Comparison of ENCODE assay signal across 8 cellular contexts in genomic region chr3:167733961-167734497, GRCh38. TPM values are rescaled to one million over a fixed set of nuclear protein-coding genes. Genes with fewer than 3 reads are reported as not detected.
DNase-seq lines count a peak whose midpoint lies in the region; TF ChIP-seq lines count a peak whose summit lies in the region.

No MANE protein-coding gene starts in this region.

- in situ Hi-C loops in ACHN (cut with HindIII; ENCODE audit: low pct_ligation_motif_present, low pct_unique_long_range_greater_than_20kb, low sequenced_read_pairs) = no loop called here

- no peak for TF ChIP-seq CTCF in RWPE1 (conservative IDR thresholded peaks at IDR 0.05; ENCODE audit: low read depth)
- no peak for TF ChIP-seq CTCF in foreskin fibroblast (IDR thresholded peaks at IDR 0.05; ENCODE audit: low read depth, low read length)
- no peak for TF ChIP-seq CTCF in stomach (IDR thresholded peaks at IDR 0.05)

- no peaks in the 10 kb centered on the region for H3K27me3 ChIP-seq in stomach

- no peaks in the 10 kb centered on the region for H3K9me3 ChIP-seq in stomach

- POLR2A ChIA-PET in RWPE1 (lab: Yijun Ruan, JAX; ENCODE audit: low non-redundant PET) = no interaction called here

- no peaks in the 10 kb centered on the region for H3K36me3 ChIP-seq in stomach

- CTCF ChIA-PET in RWPE1 (lab: Yijun Ruan, JAX) = no interaction called here

- no peak for TF ChIP-seq POLR2A in stomach (IDR thresholded peaks at IDR 0.05)

- H3K27ac ChIP-seq in RWPE1 = peak overlapping the region; percentile 97
- peak overlapping the region; percentile 87 to 96 (median 94) for H3K27ac ChIP-seq in stomach

- WGBS in stomach, 5 donors = 0 to 1% (median 1%) methylated on average over 12 of the region's 12 CpGs

- TF ChIP-seq EP300 in stomach (IDR thresholded peaks at IDR 0.05) = no peak

- peaks cover 19 to 65% (median 42%) of the 10 kb centered on the region in 4 donors for H3K4me1 ChIP-seq in stomach

- intact Hi-C loops in stomach (cut with DNase I; ENCODE audit: low total_unique reads) = no loop called here

- DNase-seq in NCI-H146 (lab: John Stamatoyannopoulos, UW) (peak; percentile 47), NCI-H146 treated with DMSO at 0.1 percent for 48 hours (lab: John Stamatoyannopoulos, UW; ENCODE audit: unreplicated experiment) (no peak), RWPE1 (ENCODE audit: low spot score) (peak; percentile 4), foreskin fibroblast (peak in 1 of 2 donors; percentile 14), stomach (no peak), ACHN (no peak), putamen (ENCODE audit: low spot score) (no peak)
- no peak for DNase-seq in activated CD4-positive, alpha-beta T cell treated with anti-CD3 and anti-CD28 coated beads, Interleukin-2, amount 50 U/mL, for 48 hours

- H3K4me3 ChIP-seq in foreskin fibroblast (ENCODE audit: low read depth in 1 of 2, low read length in 2 of 2) (peak overlapping the region; percentile 89 to 96), stomach (peak overlapping the region; percentile 79 to 93 (median 83))

RNA-seq across cellular contexts. Expression of gene PDCD10, which starts 0.7 kb away (rescaled TPM):
- 100 to 1,000 TPM in 2 of 5 donors, 10 to 100 TPM in 3; 30.9 to 213 (median 54.7) TPM for total RNA-seq in stomach
- 10 to 100 TPM; 33.8 to 77.9 (median 55.7) TPM for polyA plus RNA-seq in stomach

RNA-seq across cellular contexts. Expression of gene SERPINI1, which starts 1.5 kb away (rescaled TPM):
- 1 to 10 TPM in 2 of 5 donors, not detected in 3; 5.9 to 7.9 TPM for total RNA-seq in stomach
- polyA plus RNA-seq in stomach = 1 to 10 TPM; 6.2 to 8.6 (median 6.4) TPM

Comparison
In these comparisons a context has a peak if more than half of its experiments do, and no peak if none do; other contexts are left out.
1. DNase-seq: peak in NCI-H146 (single experiment) and RWPE1 (single experiment); none in NCI-H146 treated with DMSO at 0.1 percent for 48 hours (single experiment), stomach (single experiment), ACHN (single experiment), putamen (single experiment) and activated CD4-positive, alpha-beta T cell treated with anti-CD3 and anti-CD28 coated beads, Interleukin-2, amount 50 U/mL, for 48 hours (0 of 2).